ENCODE assay signal across 18 cellular contexts in genomic region chr15:70995383-70995965, GRCh38.
"Had no signal": no experiment of that assay in that cellular context is flagged by ENCODE, and none has a peak within 500 bp of the region (broad histone marks: within the 10 kb centered on the region; RNA-seq: fewer than 3 reads in every experiment).

No MANE protein-coding gene starts in this region.

- H3K4me1 Mint-ChIP-seq: activated naive CD4-positive, alpha-beta T cell treated with anti-CD3 and anti-CD28 coated beads, Interleukin-2, amount 10 ng/mL, durations not matched to agents 7 days and 5 days; memory B cell; natural killer cell had no signal

- H3K4me2 ChIP-seq: smooth muscle cell had no signal

- H3K27me3 ChIP-seq: tibial nerve, vagina had no signal

- DNase-seq: activated CD4-positive, alpha-beta memory T cell treated with anti-CD3 and anti-CD28 coated beads for 36 hours; activated naive CD4-positive, alpha-beta T cell treated with anti-CD3 and anti-CD28 coated beads, Interleukin-2, amount 10 ng/mL, durations not matched to agents 7 days and 5 days; activated T-cell treated with anti-CD3 and anti-CD28 coated beads, Interleukin-2, amount 50 U/mL, for 24 hours; hippocampal formation; left ventricle myocardium superior; natural killer cell; posterior cingulate gyrus; stimulated activated CD4-positive, alpha-beta T cell treated with anti-CD3 and anti-CD28 coated beads, Interleukin-4, amount 100 ng/mL, for 4 hours; stimulated activated CD8-positive, alpha-beta memory T cell treated with anti-CD3 and anti-CD28 coated beads, Interleukin-4, amount 100 ng/mL, for 48 hours; stimulated activated naive CD4-positive, alpha-beta T cell treated with Interleukin-2 at 50 U/mL for 16 hours; substantia nigra; T-helper 9 cell had no signal

- FAIRE-seq: keratinocyte had no signal

- H3K9me3 ChIP-seq: vagina had no signal

- H3K4me3 ChIP-seq: smooth muscle cell, tibial nerve, vagina had no signal

- H3K27me3 Mint-ChIP-seq: activated naive CD4-positive, alpha-beta T cell treated with anti-CD3 and anti-CD28 coated beads, Interleukin-2, amount 10 ng/mL, durations not matched to agents 7 days and 5 days; memory B cell had no signal

- H3K27ac Mint-ChIP-seq: activated CD4-positive, alpha-beta memory T cell treated with anti-CD3 and anti-CD28 coated beads for 36 hours; activated naive CD4-positive, alpha-beta T cell treated with anti-CD3 and anti-CD28 coated beads, Interleukin-2, amount 10 ng/mL, durations not matched to agents 7 days and 5 days; activated T-cell treated with anti-CD3 and anti-CD28 coated beads, Interleukin-2, amount 50 U/mL, for 24 hours; memory B cell; natural killer cell had no signal

- H3K4me1 ChIP-seq: tibial nerve had no signal

- H3K27ac ChIP-seq: tibial nerve, vagina had no signal

- ATAC-seq: esophagus mucosa, left ventricle myocardium superior, natural killer cell had no signal

- H3K4me3 Mint-ChIP-seq: activated CD4-positive, alpha-beta memory T cell treated with anti-CD3 and anti-CD28 coated beads for 36 hours; activated naive CD4-positive, alpha-beta T cell treated with anti-CD3 and anti-CD28 coated beads, Interleukin-2, amount 10 ng/mL, durations not matched to agents 7 days and 5 days; activated T-cell treated with anti-CD3 and anti-CD28 coated beads, Interleukin-2, amount 50 U/mL, for 24 hours; memory B cell; natural killer cell had no signal

- H3K36me3 Mint-ChIP-seq: activated CD4-positive, alpha-beta memory T cell treated with anti-CD3 and anti-CD28 coated beads for 36 hours; activated naive CD4-positive, alpha-beta T cell treated with anti-CD3 and anti-CD28 coated beads, Interleukin-2, amount 10 ng/mL, durations not matched to agents 7 days and 5 days had no signal
